ENCODE assay signal across 20 cellular contexts in the genomic region with DNA sequence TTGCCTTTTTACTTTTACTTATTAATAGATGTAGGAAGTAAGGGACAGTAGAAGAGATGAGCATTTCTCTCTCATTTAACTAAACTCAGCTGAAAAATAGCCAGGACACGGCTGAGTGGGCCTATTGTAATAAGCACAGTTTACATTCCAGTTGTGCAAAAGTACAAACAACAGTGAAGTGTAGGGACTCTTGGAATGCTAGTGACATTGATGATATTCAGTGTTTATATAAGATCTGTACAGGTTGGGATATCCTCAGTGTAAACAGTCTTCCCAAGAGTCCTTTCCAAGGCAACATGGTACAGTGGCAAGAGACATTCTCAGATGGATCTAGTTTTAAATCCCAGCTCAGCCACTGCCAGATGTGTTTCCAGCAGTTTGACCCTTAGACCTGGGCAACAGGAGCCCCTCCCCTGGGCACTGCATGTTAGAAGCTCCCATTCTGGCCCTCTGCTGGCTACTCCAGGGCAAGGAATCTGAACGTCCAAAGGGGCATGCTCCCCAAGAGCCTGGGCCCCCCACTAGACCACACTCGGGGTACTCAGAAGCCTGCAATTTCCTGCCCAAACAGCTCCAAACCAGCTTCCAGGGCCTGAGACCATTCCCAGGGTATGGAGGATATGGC. TPM values are rescaled to one million over a fixed set of nuclear protein-coding genes. Genes with fewer than 3 reads are reported as not detected.
DNase-seq lines count a peak whose midpoint lies in the region; ATAC-seq, FAIRE-seq and TF ChIP-seq lines count a peak whose summit lies in the region.
"Had no signal": no experiment of that assay in that cellular context is flagged by ENCODE, and none has a peak within 500 bp of the region (broad histone marks: within the 10 kb centered on the region; RNA-seq: fewer than 3 reads in every experiment).

No MANE protein-coding gene starts in this region.

- TF ChIP-seq RAD21 in A549 (conservative IDR thresholded peaks at IDR 0.05 in 1 of 2, IDR thresholded peaks at IDR 0.05 in 1 of 2) = no peak

- no peaks in the 10 kb centered on the region for H3K9me2 ChIP-seq in PC-3 (replicated peaks; ENCODE audit: low read length)

- no peak overlapping the region for H3K27ac ChIP-seq in A549
- no peak overlapping the region for H3K27ac ChIP-seq in PC-3 (ENCODE audit: low read length)
- peak overlapping the region; percentile 57 for H3K27ac ChIP-seq in rectal smooth muscle tissue (ENCODE audit: low read depth, low read length)
- no peak overlapping the region for H3K27ac ChIP-seq in A673 (ENCODE audit: low read depth, low read length, poor library complexity, severe bottlenecking)
- H3K27ac ChIP-seq: C4-2B had no signal

- H3K9ac ChIP-seq in PC-3 (ENCODE audit: low read length) = no peak overlapping the region
- no peak overlapping the region for H3K9ac ChIP-seq in rectal smooth muscle tissue (ENCODE audit: low read length)

- BruUV-seq in PC-3 (replicated peaks; lab: Mats Ljungman, UMichigan) (no TSS peak), A673 (replicated peaks; lab: Mats Ljungman, UMichigan) (no TSS peak)

- TF ChIP-seq CTCF in A549 (IDR thresholded peaks at IDR 0.05) (no peak), PC-3 (conservative IDR thresholded peaks at IDR 0.05; ENCODE audit: low read depth, low read length) (peak; percentile 22; the same call in 1 of the 2 replicates), A673 (conservative IDR thresholded peaks at IDR 0.05; ENCODE audit: low read depth, low read length) (no peak)

- TF ChIP-seq POLR2A in A549 (IDR thresholded peaks at IDR 0.05; ENCODE audit: low read length) = no peak

- H3K4me3 ChIP-seq in A549 (no peak overlapping the region), PC-3 (ENCODE audit: low read length) (no peak overlapping the region), rectal smooth muscle tissue (ENCODE audit: low read length) (no peak overlapping the region), A673 (ENCODE audit: low read depth, low read length, poor library complexity, severe bottlenecking) (no peak overlapping the region)
- H3K4me3 ChIP-seq: GM12878, GM23338 had no signal

- H3F3A ChIP-seq in PC-3 (ENCODE audit: low read length, unreplicated experiment) = no peaks in the 10 kb centered on the region

- CTCF ChIA-PET in A549 (lab: Yijun Ruan, JAX) = interaction anchor here (1.1 to 2.7 kb wide), 3 partner anchors 10 to 229 kb away, joined by 3 to 11 read pairs (median 10); no protein-coding TSS in a partner anchor
- CTCF ChIA-PET in PC-3 (lab: Charles Lee) = interaction anchor here (1.2 kb wide), 1 partner anchor 10 kb away, joined by 4 read pairs; no protein-coding TSS in a partner anchor
- CTCF ChIA-PET in A673 (lab: Charles Lee) = interaction anchor here (1.8 kb wide), 1 partner anchor 10 kb away, joined by 8 read pairs; no protein-coding TSS in a partner anchor

- ATAC-seq in A549 (peak; percentile 41 to 66; a peak in 4 of 6 replicates), PC-3 (no peak), HG03521 (IDR thresholded peaks at IDR 0.05; ENCODE audit: unreplicated experiment) (no peak)
- ATAC-seq: GM12878, GM23338 had no signal

- POLR2A ChIA-PET in A549 (lab: Yijun Ruan, JAX) = no interaction called here
- POLR2A ChIA-PET in PC-3 (lab: Charles Lee; ENCODE audit: unreplicated experiment) = no interaction called here
- POLR2A ChIA-PET in A673 (lab: Charles Lee; ENCODE audit: low non-redundant PET) = no interaction called here

- H3K27me3 ChIP-seq in PC-3 (ENCODE audit: low read length) (0 out of 2 replicates have a peak, but pooled peaks cover 3% of the 10 kb centered on the region), rectal smooth muscle tissue (ENCODE audit: control insufficient read depth, insufficient read depth, low read length) (no peaks in the 10 kb centered on the region), A673 (replicated peaks; ENCODE audit: insufficient read depth, low read depth, low read length, poor library complexity) (peaks cover 13% of the 10 kb centered on the region)

- no peak for FAIRE-seq in A549 (lab: Jason Lieb, UNC)
- FAIRE-seq: GM12878, H54 had no signal

- H3K36me3 ChIP-seq in PC-3 (ENCODE audit: low read depth, low read length) (no peaks in the 10 kb centered on the region), rectal smooth muscle tissue (ENCODE audit: control insufficient read depth, insufficient read depth, low read length) (no peaks in the 10 kb centered on the region), A673 (ENCODE audit: insufficient read depth, low read length, poor library complexity, severe bottlenecking) (no peaks in the 10 kb centered on the region)

- H3K4me2 ChIP-seq in A549 (no peak overlapping the region), PC-3 (ENCODE audit: low read length) (no peak overlapping the region)
- H3K4me2 ChIP-seq: GM23338 had no signal

- intact Hi-C loops in PC-3 (cut with micrococcal nuclease) = no loop called here
- intact Hi-C loops in A673 (cut with micrococcal nuclease; ENCODE audit: unreplicated experiment) = no loop called here

- DNase-seq in A549 (ENCODE audit: low read depth in 1 of 2, low spot score in 1 of 2) (no peak), DMS53 (lab: John Stamatoyannopoulos, UW) (peak; percentile 49), PC-3 (no peak), A673 (ENCODE audit: low spot score) (no peak)
- DNase-seq in activated naive CD4-positive, alpha-beta T cell (lab: John Stamatoyannopoulos, UW) = no peak
- DNase-seq: AML-193; CD4-positive, alpha-beta T cell; DMS153; DND-41; EL; KG1 had no signal

- 38% methylated on average over 3 of the region's 3 CpGs for WGBS in A549 (ENCODE audit: missing lambda C conversion rate)

- H3K79me2 ChIP-seq in PC-3 (ENCODE audit: low read length) = no peaks in the 10 kb centered on the region

- no peak overlapping the region for H2AFZ ChIP-seq in PC-3 (ENCODE audit: low read length)
- H2AFZ ChIP-seq: GM23338 had no signal

- H3K9me3 ChIP-seq in A549 = peaks cover 4% of the 10 kb centered on the region; the same call in 2 of the 3 replicates
- no peaks in the 10 kb centered on the region for H3K9me3 ChIP-seq in PC-3 (ENCODE audit: low read length)
- H3K9me3 ChIP-seq in A673 (ENCODE audit: low read depth, low read length, poor library complexity, severe bottlenecking) = no peaks in the 10 kb centered on the region

- no peaks in the 10 kb centered on the region for H4K20me1 ChIP-seq in PC-3 (ENCODE audit: low read length)

- H3K4me1 ChIP-seq in A549 (peaks cover 2% of the 10 kb centered on the region; the same call in 1 of the 3 replicates), PC-3 (ENCODE audit: insufficient read depth, low read length) (0 out of 2 replicates have a peak, but pooled peaks cover under 1% of the 10 kb centered on the region), rectal smooth muscle tissue (ENCODE audit: control insufficient read depth, insufficient read depth, low read length) (peaks cover 21% of the 10 kb centered on the region), A673 (ENCODE audit: insufficient read depth, low read length, poor library complexity, severe bottlenecking) (no peaks in the 10 kb centered on the region)

- TF ChIP-seq EP300 in A549 (IDR thresholded peaks at IDR 0.05) = no peak

TF ChIP-seq in A549, 52 proteins besides CTCF, POLR2A, EP300 and RAD21:
- TF ChIP-seq POLR2AphosphoS2 (conservative IDR thresholded peaks at IDR 0.05; ENCODE audit: low read length) (no peak), RFX5 (IDR thresholded peaks at IDR 0.05) (no peak), HEYL (CRISPR knock-in tag; IDR thresholded peaks at IDR 0.05) (no peak), HOXB13 (CRISPR knock-in tag; IDR thresholded peaks at IDR 0.05; ENCODE audit: low read depth) (no peak), JUNB (IDR thresholded peaks at IDR 0.05) (no peak), MYC (IDR thresholded peaks at IDR 0.05; ENCODE audit: borderline replicate concordance, low read length) (no peak), ZSCAN20 (CRISPR knock-in tag; IDR thresholded peaks at IDR 0.05) (no peak), CEBPB (IDR thresholded peaks at IDR 0.05) (no peak), FOSL2 (IDR thresholded peaks at IDR 0.05) (no peak), FOSL2 (CRISPR knock-in tag; IDR thresholded peaks at IDR 0.05) (no peak), RCOR1 (IDR thresholded peaks at IDR 0.05; ENCODE audit: low read depth, low read length) (no peak), HOXB5 (CRISPR knock-in tag; IDR thresholded peaks at IDR 0.05) (no peak), CBX2 (IDR thresholded peaks at IDR 0.05; ENCODE audit: borderline replicate concordance, low read depth) (no peak)
- TF ChIP-seq, protein P1, sequence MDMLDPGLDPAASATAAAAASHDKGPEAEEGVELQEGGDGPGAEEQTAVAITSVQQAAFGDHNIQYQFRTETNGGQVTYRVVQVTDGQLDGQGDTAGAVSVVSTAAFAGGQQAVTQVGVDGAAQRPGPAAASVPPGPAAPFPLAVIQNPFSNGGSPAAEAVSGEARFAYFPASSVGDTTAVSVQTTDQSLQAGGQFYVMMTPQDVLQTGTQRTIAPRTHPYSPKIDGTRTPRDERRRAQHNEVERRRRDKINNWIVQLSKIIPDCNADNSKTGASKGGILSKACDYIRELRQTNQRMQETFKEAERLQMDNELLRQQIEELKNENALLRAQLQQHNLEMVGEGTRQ (IDR thresholded peaks at IDR 0.05) = no peak

RNA-seq across cellular contexts. Expression of a gene that starts 55.3 kb away (rescaled TPM):
- polyA plus RNA-seq in A549 (2011; rRNA removed) (not detected in 2 replicates), A549 (2017; fragmentation: RNase III; extraction: RNeasy Plus Mini Kit Qiagen cat#74134 plus additional on column Dnase treatment) (not detected in 3 replicates)
- polyA plus RNA-seq in A549 (2012; cell fraction: cytosol; rRNA removed) = under 0.01 TPM in 1 of 2 replicates, not detected in the other
- polyA plus RNA-seq in A549 (2012; cell fraction: nucleus; rRNA removed) = 0.01 TPM in 1 of 2 replicates, not detected in the other
- not detected in 2 replicates for polyA minus RNA-seq in A549 (2011; rRNA and poly(A)+ RNA removed)
- total RNA-seq in PC-3 (2014; rRNA removed) (not detected in 2 replicates), A673 (2021) (not detected in 2 replicates)
- total RNA-seq: A172; CD4-positive, alpha-beta T cell; G401; GM12878 had no signal
- polyA plus RNA-seq: BJ, GM23338 had no signal

Comparison
In these comparisons a context has a peak if more than half of its experiments do, and no peak if none do; other contexts are left out.
1. ATAC-seq: peak in A549 (2 of 2); none in PC-3 (single experiment) and HG03521 (single experiment).